20 cellular contexts compared by ENCODE assay signal in genomic region chr11:98137437-98137836, GRCh38.
DNase-seq lines count a peak whose midpoint lies in the region; ATAC-seq, FAIRE-seq and TF ChIP-seq lines count a peak whose summit lies in the region.
"Had no signal": no experiment of that assay in that cellular context is flagged by ENCODE, and none has a peak within 500 bp of the region (broad histone marks: within the 10 kb centered on the region; RNA-seq: fewer than 3 reads in every experiment).

No MANE protein-coding gene starts in this region.

- no peak for ATAC-seq in activated CD4-positive, CD25-positive, alpha-beta regulatory T cell treated with anti-CD3 and anti-CD28 coated beads, Interleukin-2, amount 50 U/mL, for 24 hours

- peak; percentile 25 for FAIRE-seq in A204.1 (lab: Jason Lieb, UNC)
- FAIRE-seq in bronchial epithelial cell (lab: Jason Lieb, UNC) = no peak
- FAIRE-seq: GM12891, GM18507 had no signal

- no peak overlapping the region for H3K4me3 Mint-ChIP-seq in endodermal cell
- H3K4me3 Mint-ChIP-seq: CD4-positive, alpha-beta memory T cell had no signal

- H3K4me1 ChIP-seq in endodermal cell (ENCODE audit: control insufficient read depth, insufficient read depth, low read length) = no peaks in the 10 kb centered on the region

- peaks cover 9% of the 10 kb centered on the region for H3K9me3 Mint-ChIP-seq in endodermal cell

- no peak overlapping the region for H3K4me3 ChIP-seq in bronchial epithelial cell (ENCODE audit: low read depth, low read length)
- no peak overlapping the region for H3K4me3 ChIP-seq in fibroblast of pulmonary artery (replicated peaks; ENCODE audit: low read depth, low read length)
- H3K4me3 ChIP-seq in endodermal cell (ENCODE audit: low read length) = no peak overlapping the region

- peaks cover 10% of the 10 kb centered on the region for H3K9me3 ChIP-seq in endodermal cell (ENCODE audit: control insufficient read depth, low read length)

- H3K27me3 Mint-ChIP-seq in endodermal cell (ENCODE audit: insufficient read depth) = no peaks in the 10 kb centered on the region
- H3K27me3 Mint-ChIP-seq: CD4-positive, alpha-beta memory T cell had no signal

- H3K4me1 Mint-ChIP-seq in endodermal cell = no peaks in the 10 kb centered on the region
- H3K4me1 Mint-ChIP-seq: CD4-positive, alpha-beta memory T cell had no signal

- no peaks in the 10 kb centered on the region for H3K36me3 ChIP-seq in bronchial epithelial cell (ENCODE audit: control insufficient read depth, insufficient read depth, low read length)
- H3K36me3 ChIP-seq in endodermal cell (ENCODE audit: control insufficient read depth, insufficient read depth, low read length) = no peaks in the 10 kb centered on the region

- no peak for TF ChIP-seq RAD21 in Ishikawa (IDR thresholded peaks at IDR 0.05; ENCODE audit: low read depth)

- peaks cover 3% of the 10 kb centered on the region for H3K36me3 Mint-ChIP-seq in endodermal cell (ENCODE audit: low read depth)
- H3K36me3 Mint-ChIP-seq: CD4-positive, alpha-beta memory T cell had no signal

- TF ChIP-seq EP300 in Ishikawa (IDR thresholded peaks at IDR 0.05; ENCODE audit: borderline replicate concordance) = no peak

- H3K27me3 ChIP-seq in bronchial epithelial cell (ENCODE audit: control insufficient read depth, insufficient read depth, low read length) (no peaks in the 10 kb centered on the region), endodermal cell (ENCODE audit: control insufficient read depth, insufficient read depth, low read length, poor library complexity, severe bottlenecking) (no peaks in the 10 kb centered on the region)

- DNase-seq in bronchial epithelial cell (ENCODE audit: low read depth) (peak; percentile 0), fibroblast of pulmonary artery (ENCODE audit: low read depth) (peak; percentile 50), ureter (ENCODE audit: low spot score) (no peak), endodermal cell (no peak)
- DNase-seq: 8988T; C1 segment of cervical spinal cord; Calu3; CD4-positive, alpha-beta memory T cell; COR-L47; DMS53; DMS79 treated with DMSO at 0.1 percent for 48 hours; GF-D8; GOT3; H7; HCEC 1CT had no signal

- H3K27ac Mint-ChIP-seq in endodermal cell = no peak overlapping the region
- H3K27ac Mint-ChIP-seq: CD4-positive, alpha-beta memory T cell had no signal

- H3K27ac ChIP-seq in endodermal cell (ENCODE audit: low read depth, low read length) = no peak overlapping the region

- 97% methylated on average over 2 of the region's 3 CpGs; no CpG with 5 or more reads in 1 of the 2 experiments for WGBS in endodermal cell (ENCODE audit: insufficient coverage in 1 of 2, insufficient read length in 1 of 2), 2 experiments

- TF ChIP-seq CTCF in bronchial epithelial cell (IDR thresholded peaks at IDR 0.05; ENCODE audit: insufficient read depth, low read length, severe bottlenecking) (no peak), fibroblast of pulmonary artery (IDR thresholded peaks at IDR 0.05; ENCODE audit: low read length, missing control alignments) (no peak), endodermal cell (conservative IDR thresholded peaks at IDR 0.05) (no peak)

- no peak overlapping the region for H3K9ac ChIP-seq in endodermal cell (ENCODE audit: extremely low read depth, low read length, poor library complexity, severe bottlenecking)

TF ChIP-seq in Ishikawa, 13 proteins besides CTCF, POLR2A, EP300 and RAD21:
- no peak for TF ChIP-seq NFIC (IDR thresholded peaks at IDR 0.05)
- no peak for TF ChIP-seq TAF1 (IDR thresholded peaks at IDR 0.05; ENCODE audit: low read depth)
- TF ChIP-seq CEBPB (IDR thresholded peaks at IDR 0.05) = peak; percentile 87

Comparison
In these comparisons a context has a peak if more than half of its experiments do, and no peak if none do; other contexts are left out.
1. DNase-seq: peak in bronchial epithelial cell (single experiment) and fibroblast of pulmonary artery (single experiment); none in ureter (single experiment) and endodermal cell (single experiment).